11 cellular contexts compared by ENCODE assay signal in genomic region chr6:15441982-15442381, GRCh38.
DNase-seq lines count a peak whose midpoint lies in the region; ATAC-seq and TF ChIP-seq lines count a peak whose summit lies in the region.
"Had no signal": no experiment of that assay in that cellular context is flagged by ENCODE, and none has a peak within 500 bp of the region (broad histone marks: within the 10 kb centered on the region; RNA-seq: fewer than 3 reads in every experiment).

No MANE protein-coding gene starts in this region.

- H3K27ac ChIP-seq in heart left ventricle (no peak overlapping the region), SJCRH30 (peak overlapping the region; percentile 23), gastrocnemius medialis (peak overlapping the region; percentile 45 to 71 (median 66))

- H3K27me3 ChIP-seq in heart left ventricle (no peaks in the 10 kb centered on the region), SJCRH30 (no peaks in the 10 kb centered on the region), gastrocnemius medialis (no peaks in the 10 kb centered on the region)
- H3K27me3 ChIP-seq: Peyer's patch had no signal

- H3K9me3 ChIP-seq in heart left ventricle (no peaks in the 10 kb centered on the region), SJCRH30 (replicated peaks) (no peaks in the 10 kb centered on the region), gastrocnemius medialis (no peaks in the 10 kb centered on the region)
- H3K9me3 ChIP-seq: Peyer's patch had no signal

- H3K4me1 ChIP-seq in heart left ventricle = peaks cover 3 to 80% (median 58%) of the 10 kb centered on the region in 12 donors
- H3K4me1 ChIP-seq in SJCRH30 = peaks cover 39% of the 10 kb centered on the region
- H3K4me1 ChIP-seq in gastrocnemius medialis = peaks cover 60 to 64% of the 10 kb centered on the region in 2 donors

- TF ChIP-seq CTCF in heart left ventricle (IDR thresholded peaks at IDR 0.05) = no peak
- TF ChIP-seq CTCF in gastrocnemius medialis (IDR thresholded peaks at IDR 0.05 in 4 of 5, conservative IDR thresholded peaks at IDR 0.05 in 1 of 5) = no peak

- ATAC-seq in Right ventricle myocardium inferior (peak; percentile 35), heart left ventricle (no peak), gastrocnemius medialis (no peak)

- H3K36me3 ChIP-seq in heart left ventricle = no peaks in the 10 kb centered on the region
- H3K36me3 ChIP-seq in SJCRH30 = no peaks in the 10 kb centered on the region
- H3K36me3 ChIP-seq in gastrocnemius medialis = no peaks in the 10 kb centered on the region
- H3K36me3 ChIP-seq: Peyer's patch had no signal

- H3K4me3 ChIP-seq in heart left ventricle (no peak overlapping the region), SJCRH30 (no peak overlapping the region), gastrocnemius medialis (no peak overlapping the region)
- H3K4me3 ChIP-seq: Peyer's patch had no signal

- no peak for DNase-seq in Right ventricle myocardium inferior (ENCODE audit: missing footprints)
- DNase-seq in heart left ventricle = no peak
- no peak for DNase-seq in SJCRH30
- peak; percentile 15 for DNase-seq in fibroblast of gingiva (ENCODE audit: low read depth)
- DNase-seq in gastrocnemius medialis = no peak
- DNase-seq in posterior vena cava (ENCODE audit: low spot score) = no peak
- no peak for DNase-seq in HCEC 1CT
- DNase-seq in NCI-H128 (lab: John Stamatoyannopoulos, UW; ENCODE audit: unreplicated experiment) = no peak
- DNase-seq: GOT3, NCI-H1417 treated with DMSO at 0.1 percent for 48 hours had no signal

- intact Hi-C loops in Right ventricle myocardium inferior (cut with DNase I) (loop anchor here (2.0 to 5.0 kb wide), 2 partner anchors 40 to 195 kb away; partner anchors contain the start of gene JARID2), heart left ventricle (cut with DNase I) (loop anchor here in 9 of 10 donors (5.0 kb wide), 9 partner anchors 45 to 1520 kb away; partner anchors contain the start of genes JARID2 (in 5 of the 9) and RNF182 (in 1 of the 9)), gastrocnemius medialis (cut with DNase I; ENCODE audit: low total_unique reads) (loop anchor here (2.0 to 5.0 kb wide), 3 partner anchors 49 to 520 kb away; no protein-coding TSS in a partner anchor), posterior vena cava (cut with DNase I) (no loop called here)

- in situ Hi-C loops in gastrocnemius medialis (cut with MboI; ENCODE audit: low sequenced_read_pairs in 4 of 4) = loop anchor here in 1 of 4 donors (25.0 kb wide), 1 partner anchor 180 kb away; no protein-coding TSS in a partner anchor

- WGBS in heart left ventricle, 4 donors = 78 to 87% (median 78%) methylated on average over 4 of the region's 4 CpGs

- no peak for TF ChIP-seq POLR2A in heart left ventricle (IDR thresholded peaks at IDR 0.05)
- TF ChIP-seq POLR2A in gastrocnemius medialis (IDR thresholded peaks at IDR 0.05) = no peak

Comparison
In these comparisons a context has a peak if more than half of its experiments do, and no peak if none do; other contexts are left out.
1. H3K27ac ChIP-seq: peak in SJCRH30 (single experiment) and gastrocnemius medialis (4 of 4); none in heart left ventricle (0 of 12).
2. intact Hi-C loops: an anchor here in Right ventricle myocardium inferior (2.0 to 5.0 kb wide), heart left ventricle (5.0 kb wide) and gastrocnemius medialis (2.0 to 5.0 kb wide); none called in posterior vena cava.